9 cellular contexts compared by ENCODE assay signal in genomic region chr4:143188325-143189088, GRCh38. TPM values are rescaled to one million over a fixed set of nuclear protein-coding genes. Genes with fewer than 3 reads are reported as not detected.
DNase-seq lines count a peak whose midpoint lies in the region; TF ChIP-seq lines count a peak whose summit lies in the region.
"Had no signal": no experiment of that assay in that cellular context is flagged by ENCODE, and none has a peak within 500 bp of the region (broad histone marks: within the 10 kb centered on the region; RNA-seq: fewer than 3 reads in every experiment).

No MANE protein-coding gene starts in this region.

- H3K27ac ChIP-seq in CD8-positive, alpha-beta memory T cell (ENCODE audit: low read depth, low read length): no peak overlapping the region
- H3K27ac ChIP-seq in MM.1S (ENCODE audit: low read length) (no peak overlapping the region), neural progenitor cell (no peak overlapping the region), testis (no peak overlapping the region)
- H3K27ac ChIP-seq: epithelial cell of prostate had no signal

- DNase-seq in CD8-positive, alpha-beta memory T cell: no peak
- DNase-seq in MM.1S: no peak
- no peak for DNase-seq in neural progenitor cell (ENCODE audit: low spot score)
- no peak for DNase-seq in globus pallidus (ENCODE audit: low spot score)
- DNase-seq in testis: no peak
- DNase-seq in COLO668 (lab: John Stamatoyannopoulos, UW; ENCODE audit: unreplicated experiment): no peak
- DNase-seq in NCI-H1436 (lab: John Stamatoyannopoulos, UW): no peak

- no peaks in the 10 kb centered on the region for H3K9me3 ChIP-seq in CD8-positive, alpha-beta memory T cell (ENCODE audit: low read length)
- H3K9me3 ChIP-seq in MM.1S (replicated peaks; ENCODE audit: insufficient read depth, low read length) (no peaks in the 10 kb centered on the region), neural progenitor cell (ENCODE audit: low read depth) (no peaks in the 10 kb centered on the region), testis (no peaks in the 10 kb centered on the region)

- POLR2A ChIA-PET in CD8-positive, alpha-beta memory T cell (lab: Charles Lee): no interaction called here

- H3F3A ChIP-seq in MM.1S (ENCODE audit: insufficient read depth, low read length) (peaks cover 21% of the 10 kb centered on the region), neural progenitor cell (ENCODE audit: low read depth) (peaks cover 23% of the 10 kb centered on the region)

- H3K9ac ChIP-seq in MM.1S (ENCODE audit: low read length) (peak overlapping the region; percentile 84; the same call in 1 of the 2 replicates), neural progenitor cell (no peak overlapping the region)

- 79 to 82% methylated on average over 2 of the region's 2 CpGs for WGBS in testis, 2 donors

- H3K9me3 Mint-ChIP-seq in CD8-positive, alpha-beta memory T cell: no peaks in the 10 kb centered on the region
- H3K9me3 Mint-ChIP-seq in dendritic cell treated with granulocyte-macrophage colony-stimulating factor and Interleukin-4, amounts not matched to agents 40 ng/mL and 50 ng/mL, for 4 days: no peaks in the 10 kb centered on the region
- H3K9me3 Mint-ChIP-seq in neural progenitor cell: no peaks in the 10 kb centered on the region

- no peaks in the 10 kb centered on the region for H3K9me2 ChIP-seq in MM.1S (replicated peaks; ENCODE audit: insufficient read depth, low read length)

- peaks cover 13% of the 10 kb centered on the region; the same call in 1 of the 2 replicates for H4K20me1 ChIP-seq in MM.1S (ENCODE audit: insufficient read depth, low read length)
- H4K20me1 ChIP-seq in neural progenitor cell (ENCODE audit: low read depth): peaks cover 42% of the 10 kb centered on the region

- peaks cover 71 to 84% (median 77%) of the 10 kb centered on the region in 3 donors for H3K4me1 Mint-ChIP-seq in CD8-positive, alpha-beta memory T cell
- peaks cover 54% of the 10 kb centered on the region for H3K4me1 Mint-ChIP-seq in dendritic cell treated with granulocyte-macrophage colony-stimulating factor and Interleukin-4, amounts not matched to agents 40 ng/mL and 50 ng/mL, for 4 days (ENCODE audit: low read depth)
- peaks cover 40% of the 10 kb centered on the region for H3K4me1 Mint-ChIP-seq in neural progenitor cell

- H3K4me3 Mint-ChIP-seq in CD8-positive, alpha-beta memory T cell: peak overlapping the region; percentile 88 to 95 (median 93)
- H3K4me3 Mint-ChIP-seq in dendritic cell treated with granulocyte-macrophage colony-stimulating factor and Interleukin-4, amounts not matched to agents 40 ng/mL and 50 ng/mL, for 4 days: peak overlapping the region; percentile 48
- peak overlapping the region; percentile 66 for H3K4me3 Mint-ChIP-seq in neural progenitor cell

- no peak overlapping the region for H2AFZ ChIP-seq in MM.1S (ENCODE audit: low read length)
- H2AFZ ChIP-seq in neural progenitor cell (replicated peaks): no peak overlapping the region

- no peaks in the 10 kb centered on the region for H3K27me3 ChIP-seq in CD8-positive, alpha-beta memory T cell (ENCODE audit: insufficient read depth, low read length, poor library complexity, severe bottlenecking)
- H3K27me3 ChIP-seq in MM.1S (replicated peaks; ENCODE audit: insufficient read depth, low read length): no peaks in the 10 kb centered on the region
- no peaks in the 10 kb centered on the region for H3K27me3 ChIP-seq in neural progenitor cell
- no peaks in the 10 kb centered on the region for H3K27me3 ChIP-seq in testis

- H3K4me2 ChIP-seq in MM.1S (ENCODE audit: low read depth, low read length) (peak overlapping the region; percentile 88), neural progenitor cell (peak overlapping the region; percentile 89)

- H3K27me3 Mint-ChIP-seq in CD8-positive, alpha-beta memory T cell: no peaks in the 10 kb centered on the region
- H3K27me3 Mint-ChIP-seq in dendritic cell treated with granulocyte-macrophage colony-stimulating factor and Interleukin-4, amounts not matched to agents 40 ng/mL and 50 ng/mL, for 4 days: no peaks in the 10 kb centered on the region
- peaks cover 3% of the 10 kb centered on the region for H3K27me3 Mint-ChIP-seq in neural progenitor cell (ENCODE audit: insufficient read depth, low read depth)

- H3K27ac Mint-ChIP-seq in CD8-positive, alpha-beta memory T cell: peak overlapping the region; percentile 1 to 93 (median 81)
- H3K27ac Mint-ChIP-seq in dendritic cell treated with granulocyte-macrophage colony-stimulating factor and Interleukin-4, amounts not matched to agents 40 ng/mL and 50 ng/mL, for 4 days: no peak overlapping the region
- no peak overlapping the region for H3K27ac Mint-ChIP-seq in neural progenitor cell

- peaks cover 48% of the 10 kb centered on the region for H3K4me1 ChIP-seq in CD8-positive, alpha-beta memory T cell (ENCODE audit: insufficient read depth, low read length)
- H3K4me1 ChIP-seq in MM.1S (ENCODE audit: low read length): peaks cover 18% of the 10 kb centered on the region
- H3K4me1 ChIP-seq in neural progenitor cell: peaks cover 16% of the 10 kb centered on the region
- peaks cover 18% of the 10 kb centered on the region for H3K4me1 ChIP-seq in testis

- TF ChIP-seq POLR2A in testis (IDR thresholded peaks at IDR 0.05): no peak

- CTCF ChIA-PET in CD8-positive, alpha-beta memory T cell (lab: Charles Lee): no interaction called here

- H3K4me3 ChIP-seq in CD8-positive, alpha-beta memory T cell (ENCODE audit: low read length): peak overlapping the region; percentile 35
- peak overlapping the region; percentile 95 for H3K4me3 ChIP-seq in MM.1S (ENCODE audit: low read length)
- peak overlapping the region; percentile 94 for H3K4me3 ChIP-seq in neural progenitor cell
- H3K4me3 ChIP-seq in testis: no peak overlapping the region

- peaks cover 0 to 73% (median 14%) of the 10 kb centered on the region in 3 donors for H3K36me3 Mint-ChIP-seq in CD8-positive, alpha-beta memory T cell
- peaks cover 74% of the 10 kb centered on the region for H3K36me3 Mint-ChIP-seq in dendritic cell treated with granulocyte-macrophage colony-stimulating factor and Interleukin-4, amounts not matched to agents 40 ng/mL and 50 ng/mL, for 4 days (ENCODE audit: low read depth)
- H3K36me3 Mint-ChIP-seq in neural progenitor cell: peaks cover 3% of the 10 kb centered on the region

- H3K79me2 ChIP-seq in MM.1S (ENCODE audit: low read length) (peaks cover 88% of the 10 kb centered on the region), neural progenitor cell (ENCODE audit: low read depth) (peaks cover 67% of the 10 kb centered on the region)

- intact Hi-C loops in dendritic cell treated with granulocyte-macrophage colony-stimulating factor and Interleukin-4, amounts not matched to agents 40 ng/mL and 50 ng/mL, for 4 days (cut with micrococcal nuclease): loop anchor here (10.0 kb wide), 3 partner anchors 224 to 1964 kb away; partner anchors contain the start of gene ZNF330
- intact Hi-C loops in testis (cut with DNase I; ENCODE audit: low total_unique reads): no loop called here

- TF ChIP-seq CTCF in MM.1S (IDR thresholded peaks at IDR 0.05; ENCODE audit: low read length): no peak
- no peak for TF ChIP-seq CTCF in neural progenitor cell (IDR thresholded peaks at IDR 0.05)
- no peak for TF ChIP-seq CTCF in testis (IDR thresholded peaks at IDR 0.05)

- peaks cover 17% of the 10 kb centered on the region for H3K36me3 ChIP-seq in CD8-positive, alpha-beta memory T cell (ENCODE audit: insufficient read depth, low read length)
- no peaks in the 10 kb centered on the region; the same call in 1 of the 2 replicates for H3K36me3 ChIP-seq in MM.1S (replicated peaks; ENCODE audit: insufficient read depth, low read length)
- no peaks in the 10 kb centered on the region for H3K36me3 ChIP-seq in neural progenitor cell
- no peaks in the 10 kb centered on the region for H3K36me3 ChIP-seq in testis (ENCODE audit: low read depth, missing control alignments)

RNA-seq across cellular contexts. Expression of gene USP38, which starts 3.8 kb away (rescaled TPM):
- 10 to 100 TPM; 28.8 to 28.9 TPM for total RNA-seq in CD8-positive, alpha-beta memory T cell
- 20.0 TPM for polyA plus RNA-seq in CD8-positive, alpha-beta memory T cell
- total RNA-seq in neural progenitor cell (ENCODE audit: low replicate concordance) (10.4 and 11.4 TPM in 2 replicates), testis (10 to 100 TPM; 22.9 to 23.8 TPM)
- 21.2 TPM for polyA plus RNA-seq in testis (ENCODE audit: insufficient read depth, low read depth, low replicate concordance)

Comparison
In these comparisons a context has a peak if more than half of its experiments do, and no peak if none do; other contexts are left out.
1. H3K4me3 ChIP-seq: peak in CD8-positive, alpha-beta memory T cell (single experiment), MM.1S (single experiment) and neural progenitor cell (single experiment); none in testis (0 of 2).
2. H3K27ac Mint-ChIP-seq: peak in CD8-positive, alpha-beta memory T cell (8 of 8); none in dendritic cell treated with granulocyte-macrophage colony-stimulating factor and Interleukin-4, amounts not matched to agents 40 ng/mL and 50 ng/mL, for 4 days (single experiment) and neural progenitor cell (single experiment).
3. Peak in every context shown above with its lines, with median percentiles within 50 percentile points of each other: H3K4me3 Mint-ChIP-seq.